ENCODE assay signal across 23 cellular contexts in the genomic region with DNA sequence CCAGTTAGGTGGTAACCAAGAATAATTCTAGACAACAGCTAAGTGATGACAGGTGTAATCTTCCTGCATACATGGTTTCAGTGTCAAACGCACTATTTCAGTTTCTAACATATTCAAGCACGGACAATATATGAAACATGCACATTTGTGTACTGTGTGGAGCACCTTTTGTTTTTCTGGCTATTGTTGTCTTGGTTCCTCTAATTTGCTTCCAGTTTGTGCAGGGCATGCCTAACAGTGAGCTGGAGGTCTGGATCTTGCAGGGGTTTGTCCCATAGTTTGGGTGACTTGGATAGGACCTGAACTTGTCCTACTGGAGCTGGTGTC.
DNase-seq lines count a peak whose midpoint lies in the region; ATAC-seq and TF ChIP-seq lines count a peak whose summit lies in the region.
"Had no signal": no experiment of that assay in that cellular context is flagged by ENCODE, and none has a peak within 500 bp of the region (broad histone marks: within the 10 kb centered on the region; RNA-seq: fewer than 3 reads in every experiment).

No MANE protein-coding gene starts in this region.

- peak overlapping the region; percentile 66 for H3K4me2 ChIP-seq in KMS-11

- H3K4me1 ChIP-seq in KMS-11 (ENCODE audit: low read depth, poor library complexity, severe bottlenecking) (peaks cover 30% of the 10 kb centered on the region), left ventricle myocardium inferior (no peaks in the 10 kb centered on the region)
- H3K4me1 ChIP-seq: heart right ventricle, testis had no signal

- H3K4me3 ChIP-seq in GM06990 (replicated peaks; ENCODE audit: low read depth, low read length) (no peak overlapping the region), KMS-11 (IDR thresholded peaks at IDR 0.05; ENCODE audit: insufficient read depth, low read depth, low read length) (no peak overlapping the region), left ventricle myocardium inferior (no peak overlapping the region)
- H3K4me3 ChIP-seq: heart right ventricle, testis had no signal

- H3K27ac ChIP-seq in KMS-11 (peak overlapping the region; percentile 79), left ventricle myocardium inferior (replicated peaks) (no peak overlapping the region)
- H3K27ac ChIP-seq: heart right ventricle, neutrophil, testis had no signal

- DNase-seq in GM06990 (ENCODE audit: extremely low read depth, insufficient read length): peak; percentile 33
- DNase-seq in AG20443 (ENCODE audit: low spot score): no peak
- no peak for DNase-seq in activated T-cell treated with anti-CD3 and anti-CD28 coated beads, Interleukin-2, amount 50 U/mL, for 48 hours
- no peak for DNase-seq in left ventricle myocardium inferior
- DNase-seq: activated CD4-positive, alpha-beta T cell treated with anti-CD3 and anti-CD28 coated beads, Interleukin-2, amount 10 ng/mL, durations not matched to agents 24 days and 14 days; activated CD8-positive, alpha-beta memory T cell treated with anti-CD3 and anti-CD28 coated beads, Interleukin-2, amount 50 U/mL, for 4 hours; activated effector memory CD4-positive, alpha-beta T cell treated with anti-CD3 and anti-CD28 coated beads, Interleukin-2, amount 50 U/mL, for 16 hours; C1 segment of cervical spinal cord; cortex of kidney; HCEC 1CT; heart right ventricle; MV-4-11; NCI-H1930; NCI-H510A; retina; stimulated activated CD4-positive, alpha-beta T cell treated with anti-CD3 and anti-CD28 coated beads, Interleukin-12 subunit alpha, Interleukin-12 subunit beta, amount 100 ng/mL, for 4 hours; testis had no signal

- peak overlapping the region; percentile 89 for H2AFZ ChIP-seq in KMS-11 (ENCODE audit: low read depth)

- ATAC-seq in GM19468 (IDR thresholded peaks at IDR 0.05; ENCODE audit: extremely low read depth, unreplicated experiment) (peak; percentile 24), HG02852 (IDR thresholded peaks at IDR 0.05; ENCODE audit: unreplicated experiment) (peak; percentile 73), GM19463 (IDR thresholded peaks at IDR 0.05; ENCODE audit: unreplicated experiment) (no peak)
- ATAC-seq: heart right ventricle, Right ventricle myocardium inferior had no signal

- H3K36me3 ChIP-seq in GM06990 (ENCODE audit: control insufficient read depth, insufficient read depth, low read length) (no peaks in the 10 kb centered on the region), KMS-11 (ENCODE audit: insufficient read depth) (no peaks in the 10 kb centered on the region), left ventricle myocardium inferior (no peaks in the 10 kb centered on the region)
- H3K36me3 ChIP-seq: heart right ventricle, neutrophil had no signal

- no peaks in the 10 kb centered on the region for H3K79me2 ChIP-seq in KMS-11 (ENCODE audit: insufficient read depth, low read depth)

- no peaks in the 10 kb centered on the region for H4K20me1 ChIP-seq in KMS-11 (ENCODE audit: insufficient read depth)

- TF ChIP-seq CTCF in GM06990 (IDR thresholded peaks at IDR 0.05; ENCODE audit: insufficient read depth, low read length, poor library complexity, severe bottlenecking) (no peak), KMS-11 (conservative IDR thresholded peaks at IDR 0.05; ENCODE audit: low read depth, low read length) (no peak), left ventricle myocardium inferior (IDR thresholded peaks at IDR 0.05; ENCODE audit: borderline replicate concordance) (no peak)

- H3K27me3 ChIP-seq in GM06990 (replicated peaks; ENCODE audit: control insufficient read depth, insufficient read depth, low read length): no peaks in the 10 kb centered on the region
- no peaks in the 10 kb centered on the region for H3K27me3 ChIP-seq in KMS-11 (ENCODE audit: insufficient read depth, low read depth)
- no peaks in the 10 kb centered on the region for H3K27me3 ChIP-seq in left ventricle myocardium inferior (ENCODE audit: low read depth)
- H3K27me3 ChIP-seq: heart right ventricle, neutrophil, testis had no signal

- intact Hi-C loops in left ventricle myocardium inferior (cut with micrococcal nuclease): no loop called here

- H3K9me3 ChIP-seq in left ventricle myocardium inferior (replicated peaks): no peaks in the 10 kb centered on the region
- H3K9me3 ChIP-seq: heart right ventricle, neutrophil, testis had no signal

- peak overlapping the region; percentile 88; the same call in 1 of the 2 replicates for H3K9ac ChIP-seq in KMS-11
